In genomic region chr6:89145962-89146747, GRCh38 we compare ENCODE assay signal across 8 cellular contexts. TPM values are rescaled to one million over a fixed set of nuclear protein-coding genes. Genes with fewer than 3 reads are reported as not detected.
A peak's percentile ranks its signal among the peaks of the same experiment; 100 is the strongest.
DNase-seq lines count a peak whose midpoint lies in the region; ATAC-seq and TF ChIP-seq lines count a peak whose summit lies in the region.

TSS of gene PM20D2 (plus strand) at chr6:89146055. CDS start at chr6:89146145, 90 bp downstream.

- TF ChIP-seq CTCF in upper lobe of left lung (IDR thresholded peaks at IDR 0.05) = no peak

- peak within 1 kb of the TSS; percentile 88 for H3K4me3 Mint-ChIP-seq in activated naive CD4-positive, alpha-beta T cell treated with anti-CD3 and anti-CD28 coated beads, Interleukin-2, amount 10 ng/mL, durations not matched to agents 7 days and 5 days

- intact Hi-C loops in Right ventricle myocardium inferior (cut with DNase I) = loop anchor here (5.0 kb wide), 1 partner anchor 64 kb away; the partner anchor contains the start of gene PNRC1
- intact Hi-C loops in posterior vena cava (cut with DNase I) = loop anchor here in 1 of 2 donors (10.0 kb wide), 1 partner anchor 111 kb away; no protein-coding TSS in a partner anchor

- in situ Hi-C loops in SK-MEL-5 (cut with HindIII; ENCODE audit: low pct_unique_long_range_greater_than_20kb, low sequenced_read_pairs) = no loop called here

- ATAC-seq in GM21528 (IDR thresholded peaks at IDR 0.05; ENCODE audit: low FRiP score, unreplicated experiment) (peak; percentile 67), Right ventricle myocardium inferior (peak; percentile 94), upper lobe of left lung (ENCODE audit: low FRiP score in 2 of 2) (peak; percentile 91 to 93)

- DNase-seq in Daoy (ENCODE audit: low read depth) (peak; percentile 74), HuH-7 (ENCODE audit: low spot score) (peak; percentile 95), SK-MEL-5 (ENCODE audit: low read depth, low spot score) (peak; percentile 57), Right ventricle myocardium inferior (ENCODE audit: missing footprints) (peak; percentile 86), posterior vena cava (ENCODE audit: low spot score) (peak; percentile 87), upper lobe of left lung (peak; percentile 80 to 95)
- DNase-seq in activated naive CD4-positive, alpha-beta T cell treated with anti-CD3 and anti-CD28 coated beads, Interleukin-2, amount 10 ng/mL, durations not matched to agents 7 days and 5 days = peak; percentile 74

- no peaks in the 10 kb centered on the region for H3K9me3 ChIP-seq in upper lobe of left lung

- no peaks in the 10 kb centered on the region for H3K27me3 ChIP-seq in upper lobe of left lung

- H3K36me3 Mint-ChIP-seq in activated naive CD4-positive, alpha-beta T cell treated with anti-CD3 and anti-CD28 coated beads, Interleukin-2, amount 10 ng/mL, durations not matched to agents 7 days and 5 days = peaks cover 23% of the 10 kb centered on the region

- H3K27ac Mint-ChIP-seq in activated naive CD4-positive, alpha-beta T cell treated with anti-CD3 and anti-CD28 coated beads, Interleukin-2, amount 10 ng/mL, durations not matched to agents 7 days and 5 days = peak within 1 kb of the TSS; percentile 93

- peak within 1 kb of the TSS; percentile 75 to 83 (median 81) for H3K27ac ChIP-seq in upper lobe of left lung

- no peaks in the 10 kb centered on the region for H3K9me3 Mint-ChIP-seq in activated naive CD4-positive, alpha-beta T cell treated with anti-CD3 and anti-CD28 coated beads, Interleukin-2, amount 10 ng/mL, durations not matched to agents 7 days and 5 days

- no peaks in the 10 kb centered on the region for H3K27me3 Mint-ChIP-seq in activated naive CD4-positive, alpha-beta T cell treated with anti-CD3 and anti-CD28 coated beads, Interleukin-2, amount 10 ng/mL, durations not matched to agents 7 days and 5 days

- WGBS in upper lobe of left lung, 2 donors = 0 to 1% methylated on average over 30 to 42 of the region's 103 CpGs

- TF ChIP-seq EP300 in upper lobe of left lung (IDR thresholded peaks at IDR 0.05) = no peak

- no peaks in the 10 kb centered on the region for H3K36me3 ChIP-seq in upper lobe of left lung

- H3K4me1 ChIP-seq in upper lobe of left lung = peaks cover 0 to 17% (median 7%) of the 10 kb centered on the region in 4 donors

- CTCF ChIA-PET in activated naive CD4-positive, alpha-beta T cell treated with anti-CD3 and anti-CD28 coated beads, Interleukin-2, amount 10 ng/mL, durations not matched to agents 7 days and 5 days (lab: Charles Lee) = interaction anchor here (1.4 to 3.5 kb wide), 2 partner anchors 66 to 161 kb away, joined by 3 to 20 read pairs; partner anchors contain the start of gene PNRC1

- peak within 1 kb of the TSS; percentile 77 to 84 (median 80) for H3K4me3 ChIP-seq in upper lobe of left lung

- TF ChIP-seq POLR2A in upper lobe of left lung (IDR thresholded peaks at IDR 0.05) = peak in 3 of 4 donors; percentile 3 to 66 (median 41)

- H3K4me1 Mint-ChIP-seq in activated naive CD4-positive, alpha-beta T cell treated with anti-CD3 and anti-CD28 coated beads, Interleukin-2, amount 10 ng/mL, durations not matched to agents 7 days and 5 days = peaks cover 37% of the 10 kb centered on the region

RNA-seq across cellular contexts. Expression of gene PM20D2, which starts in this region (rescaled TPM):
- 15.5 and 15.9 TPM in 2 replicates for total RNA-seq in Daoy (2014; rRNA removed; shearing (Covaris generic))
- total RNA-seq in SK-MEL-5 (2014; rRNA removed; shearing (Covaris generic)) = 13.9 and 14.2 TPM in 2 replicates
- 10.6 and 12.7 TPM in 2 replicates for polyA plus RNA-seq in SK-MEL-5 (2015; cell fraction: cytosol; rRNA removed)
- 17.8 and 19.5 TPM in 2 replicates for polyA plus RNA-seq in SK-MEL-5 (2015; cell fraction: nucleus; rRNA removed)
- total RNA-seq in Right ventricle myocardium inferior (13.3 TPM), posterior vena cava (10 to 100 TPM in 1 of 2 donors, 1 to 10 TPM in 1; 9.1 to 14.0 TPM), upper lobe of left lung (10 to 100 TPM in 1 of 6 donors, 1 to 10 TPM in 5; 2.9 to 15.0 (median 5.4) TPM)

Comparison
In these comparisons a context has a peak if more than half of its experiments do, and no peak if none do; other contexts are left out.
1. Peak in every context shown above with its lines: DNase-seq, ATAC-seq, H3K4me3 ChIP-seq and H3K27ac ChIP-seq.